In the genomic region with DNA sequence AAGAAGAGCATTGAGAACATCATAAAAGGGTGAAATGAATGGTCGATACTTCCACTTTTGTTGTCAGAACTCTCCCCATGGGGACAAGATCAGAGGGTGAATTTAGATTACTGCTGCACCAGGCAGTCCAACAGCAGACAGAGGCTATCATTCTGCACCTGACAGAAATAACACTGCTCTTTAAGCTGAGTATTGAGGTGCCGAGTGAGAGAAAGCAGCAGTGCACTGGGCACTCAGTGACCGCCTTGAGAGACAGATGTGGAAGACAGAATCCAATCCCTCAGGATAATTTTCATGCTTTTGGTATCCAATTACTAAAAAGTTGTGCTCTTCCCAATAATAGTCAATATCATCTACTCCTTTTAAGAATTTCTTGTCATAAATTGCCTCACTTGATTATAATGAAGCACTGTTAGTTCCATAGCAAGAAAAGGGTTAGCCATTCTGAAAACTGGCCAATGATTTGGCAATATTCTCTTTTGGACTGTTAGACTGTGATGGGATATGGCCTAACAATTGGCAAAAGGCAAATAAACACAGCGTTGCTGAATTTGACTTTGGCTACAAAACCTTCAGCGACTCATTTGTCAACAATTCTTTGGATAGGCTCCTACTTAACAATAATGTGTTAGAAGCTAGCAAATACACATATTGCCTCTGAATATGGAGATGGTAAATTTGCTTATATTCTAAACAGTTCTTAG, we compare ENCODE assay signal across 18 cellular contexts. TPM values are rescaled to one million over a fixed set of nuclear protein-coding genes. Genes with fewer than 3 reads are reported as not detected.
DNase-seq lines count a peak whose midpoint lies in the region; ATAC-seq, FAIRE-seq and TF ChIP-seq lines count a peak whose summit lies in the region.
"Had no signal": no experiment of that assay in that cellular context is flagged by ENCODE, and none has a peak within 500 bp of the region (broad histone marks: within the 10 kb centered on the region; RNA-seq: fewer than 3 reads in every experiment).

No MANE protein-coding gene starts in this region.

- TF ChIP-seq POLR2A in HepG2 (IDR thresholded peaks at IDR 0.05; ENCODE audit: insufficient read depth in 1 of 2, low read depth in 2 of 2, low read length in 2 of 2) (no peak), Peyer's patch (IDR thresholded peaks at IDR 0.05) (no peak)

- no peak for FAIRE-seq in HepG2 (lab: Jason Lieb, UNC)
- FAIRE-seq: colon, small intestine had no signal

- H3K4me1 Mint-ChIP-seq in natural killer cell = no peaks in the 10 kb centered on the region
- H3K4me1 Mint-ChIP-seq: activated B cell treated with CpG ODN at 0.5 μM for 24 hours; activated naive CD8-positive, alpha-beta T cell treated with anti-CD3 and anti-CD28 coated beads, Interleukin-2, amount 10 ng/mL, durations not matched to agents 7 days and 5 days had no signal

- no peak overlapping the region for H2AFZ ChIP-seq in HepG2 (ENCODE audit: low read length)

- H3K36me3 Mint-ChIP-seq in natural killer cell = no peaks in the 10 kb centered on the region
- H3K36me3 Mint-ChIP-seq: activated naive CD8-positive, alpha-beta T cell treated with anti-CD3 and anti-CD28 coated beads, Interleukin-2, amount 10 ng/mL, durations not matched to agents 7 days and 5 days; natural killer cell treated with Interleukin-12 subunit alpha and Interleukin-12 subunit beta and Interleukin-15 and Interleukin-18, amount 100 ng/mL, for 72 hours had no signal

- CTCF ChIA-PET in HepG2 (lab: Yijun Ruan, JAX; ENCODE audit: low intra/inter-chr PET ratio, low total read pairs) = no interaction called here

- H3K4me3 ChIP-seq in liver (ENCODE audit: low read depth in 1 of 3, low read length in 3 of 3) (no peak overlapping the region), HepG2 (replicated peaks in 1 of 3; ENCODE audit: insufficient read depth in 1 of 3, low read depth in 2 of 3, low read length in 3 of 3) (no peak overlapping the region), fibroblast of villous mesenchyme (ENCODE audit: low read depth, low read length) (peak overlapping the region; percentile 88), Peyer's patch (no peak overlapping the region)

- H3K9me3 Mint-ChIP-seq in natural killer cell = no peaks in the 10 kb centered on the region
- H3K9me3 Mint-ChIP-seq: activated B cell treated with CpG ODN at 0.5 μM for 24 hours; activated naive CD8-positive, alpha-beta T cell treated with anti-CD3 and anti-CD28 coated beads, Interleukin-2, amount 10 ng/mL, durations not matched to agents 7 days and 5 days; natural killer cell treated with Interleukin-12 subunit alpha and Interleukin-12 subunit beta and Interleukin-15 and Interleukin-18, amount 100 ng/mL, for 72 hours had no signal

- ATAC-seq in HepG2 (no peak), omental fat pad (ENCODE audit: low FRiP score) (peak; percentile 62), natural killer cell (no peak), GM18519 (IDR thresholded peaks at IDR 0.05; ENCODE audit: low FRiP score, unreplicated experiment) (no peak)
- ATAC-seq: natural killer cell treated with Interleukin-12 subunit alpha and Interleukin-12 subunit beta and Interleukin-15 and Interleukin-18, amount 100 ng/mL, for 72 hours had no signal

- POLR2A ChIA-PET in HepG2 (lab: Yijun Ruan, JAX) = no interaction called here

- H3K27me3 ChIP-seq in liver (ENCODE audit: control insufficient read depth in 4 of 4, insufficient read depth in 4 of 4, low read length in 3 of 4) (no peaks in the 10 kb centered on the region), HepG2 (ENCODE audit: control insufficient read depth in 1 of 2, insufficient read depth in 2 of 2, low read length in 2 of 2) (no peaks in the 10 kb centered on the region), Peyer's patch (no peaks in the 10 kb centered on the region)

- H4K20me1 ChIP-seq in HepG2 (ENCODE audit: insufficient read depth, low read length) = no peaks in the 10 kb centered on the region

- 59% methylated on average over 5 of the region's 5 CpGs for WGBS in liver
- WGBS in HepG2 (ENCODE audit: low lambda C conversion rate) = 0% methylated on average over 5 of the region's 5 CpGs

- H3K9me3 ChIP-seq in liver (ENCODE audit: control insufficient read depth in 4 of 4, low read length in 3 of 4) (no peaks in the 10 kb centered on the region), HepG2 (ENCODE audit: low read length) (no peaks in the 10 kb centered on the region), Peyer's patch (no peaks in the 10 kb centered on the region)

- no peak overlapping the region for H3K27ac Mint-ChIP-seq in natural killer cell
- H3K27ac Mint-ChIP-seq: activated B cell treated with CpG ODN at 0.5 μM for 24 hours; activated naive CD8-positive, alpha-beta T cell treated with anti-CD3 and anti-CD28 coated beads, Interleukin-2, amount 10 ng/mL, durations not matched to agents 7 days and 5 days; natural killer cell treated with Interleukin-12 subunit alpha and Interleukin-12 subunit beta and Interleukin-15 and Interleukin-18, amount 100 ng/mL, for 72 hours had no signal

- intact Hi-C loops in HepG2 (cut with micrococcal nuclease; ENCODE audit: unreplicated experiment) (no loop called here), natural killer cell (cut with micrococcal nuclease) (loop anchor here (5.0 kb wide), 1 partner anchor 211 kb away; no protein-coding TSS in a partner anchor)

- H3K36me3 ChIP-seq in liver (ENCODE audit: control insufficient read depth in 4 of 4, insufficient read depth in 3 of 4, low read depth in 1 of 4, low read length in 3 of 4) (no peaks in the 10 kb centered on the region), HepG2 (replicated peaks in 1 of 2; ENCODE audit: control insufficient read depth in 1 of 2, insufficient read depth in 2 of 2, low read length in 2 of 2) (no peaks in the 10 kb centered on the region), Peyer's patch (no peaks in the 10 kb centered on the region)

- no peak overlapping the region for H3K27ac ChIP-seq in liver (ENCODE audit: low read depth in 1 of 2, low read length in 2 of 2)
- no peak overlapping the region for H3K27ac ChIP-seq in HepG2 (ENCODE audit: extremely low read length, insufficient read depth, low read length)
- peak overlapping the region in 1 of 4 donors; percentile 51 for H3K27ac ChIP-seq in Peyer's patch

- DNase-seq in HepG2 (ENCODE audit: low spot score) (no peak), fibroblast of villous mesenchyme (ENCODE audit: low read depth) (peak; percentile 34), omental fat pad (ENCODE audit: low spot score) (no peak), natural killer cell (no peak), GM10266 (ENCODE audit: extremely low spot score) (no peak), Peyer's patch (no peak)
- DNase-seq: activated B cell treated with CpG ODN at 0.5 μM for 24 hours; activated CD8-positive, alpha-beta memory T cell treated with anti-CD3 and anti-CD28 coated beads, Interleukin-2, amount 50 U/mL, for 48 hours; activated naive CD8-positive, alpha-beta T cell treated with anti-CD3 and anti-CD28 coated beads, Interleukin-2, amount 10 ng/mL, durations not matched to agents 7 days and 5 days; foreskin melanocyte; islet precursor cell; small intestine; substantia nigra had no signal

- peak; percentile 52 to 60 for TF ChIP-seq RAD21 in liver (IDR thresholded peaks at IDR 0.05)
- TF ChIP-seq RAD21 in HepG2 (CRISPR knock-in tag; IDR thresholded peaks at IDR 0.05) = no peak

- no peak overlapping the region for H3K4me3 Mint-ChIP-seq in natural killer cell
- H3K4me3 Mint-ChIP-seq: activated B cell treated with CpG ODN at 0.5 μM for 24 hours; activated naive CD8-positive, alpha-beta T cell treated with anti-CD3 and anti-CD28 coated beads, Interleukin-2, amount 10 ng/mL, durations not matched to agents 7 days and 5 days; natural killer cell treated with Interleukin-12 subunit alpha and Interleukin-12 subunit beta and Interleukin-15 and Interleukin-18, amount 100 ng/mL, for 72 hours had no signal

- BruUV-seq in HepG2 (replicated peaks; lab: Mats Ljungman, UMichigan) = no TSS peak

- no peak overlapping the region for H3K9ac ChIP-seq in liver (ENCODE audit: low read depth in 1 of 2, low read length in 2 of 2)
- no peak overlapping the region for H3K9ac ChIP-seq in HepG2 (ENCODE audit: insufficient read depth, low read depth, low read length)

- in situ Hi-C loops in HepG2 (cut with HindIII; ENCODE audit: extremely low pct_ligation_motif_present, low pct_unique_long_range_greater_than_20kb) = no loop called here

- H3K79me2 ChIP-seq in HepG2 (ENCODE audit: insufficient read depth, low read length) = no peaks in the 10 kb centered on the region

- peaks cover 3 to 7% of the 10 kb centered on the region in 2 donors for H3K27me3 Mint-ChIP-seq in natural killer cell (ENCODE audit: low read depth in 2 of 2)
- H3K27me3 Mint-ChIP-seq: activated B cell treated with CpG ODN at 0.5 μM for 24 hours had no signal

- H3K4me1 ChIP-seq in liver (ENCODE audit: control insufficient read depth in 4 of 4, insufficient read depth in 4 of 4, low read length in 3 of 4) (peaks cover 0 to 10% (median 2%) of the 10 kb centered on the region in 4 donors), HepG2 (ENCODE audit: insufficient read depth, low read length) (no peaks in the 10 kb centered on the region), Peyer's patch (no peaks in the 10 kb centered on the region)

- no peak overlapping the region for H3K4me2 ChIP-seq in HepG2 (ENCODE audit: low read depth, low read length)

- TF ChIP-seq EP300 in HepG2 (IDR thresholded peaks at IDR 0.05; ENCODE audit: low read depth in 2 of 2, low read length in 2 of 2) (no peak), HepG2 (CRISPR knock-in tag; IDR thresholded peaks at IDR 0.05; ENCODE audit: borderline replicate concordance) (no peak)

- no peak for TF ChIP-seq CTCF in liver (IDR thresholded peaks at IDR 0.05; ENCODE audit: low read depth, low read length, missing input control)
- no peak for TF ChIP-seq CTCF in HepG2 (CRISPR knock-in tag; IDR thresholded peaks at IDR 0.05)
- no peak for TF ChIP-seq CTCF in fibroblast of villous mesenchyme (IDR thresholded peaks at IDR 0.05; ENCODE audit: insufficient read depth, low read depth, low read length)
- TF ChIP-seq CTCF in omental fat pad (IDR thresholded peaks at IDR 0.05) = no peak
- TF ChIP-seq CTCF in natural killer cell (IDR thresholded peaks at IDR 0.05) = no peak
- TF ChIP-seq CTCF in GM10266 (IDR thresholded peaks at IDR 0.05; ENCODE audit: control insufficient read depth, insufficient read depth, low read depth, missing control alignments) = no peak
- TF ChIP-seq CTCF in Peyer's patch (IDR thresholded peaks at IDR 0.05) = no peak

RNA-seq across cellular contexts. Expression of a gene that starts 5.5 kb away (rescaled TPM):
- total RNA-seq in liver (under 1 TPM in 1 of 2 donors, not detected in 1; 0.33 TPM), HepG2 (2016; rRNA removed; fragmentation: Illumina TruSeq; extraction: Trizol) (not detected in 2 replicates), fibroblast of villous mesenchyme (75.7 and 369 TPM in 2 replicates), omental fat pad (100 to 1,000 TPM in 2 of 4 donors, 10 to 100 TPM in 2; 77.1 to 127 (median 102) TPM), natural killer cell (not detected), Peyer's patch (10 to 100 TPM in 2 of 4 donors, 1 to 10 TPM in 2; 1.2 to 45.4 (median 10.8) TPM)
- polyA plus RNA-seq in liver (under 1 TPM; 0.13 to 0.62 TPM), HepG2 (2011; rRNA removed) (not detected in 2 replicates)
- total RNA-seq in HepG2 (2016; cell fraction: cytosol; rRNA removed; fragmentation: Illumina TruSeq; extraction: Trizol; ENCODE audit: low read depth) = not detected in 2 replicates
- total RNA-seq in HepG2 (2016; cell fraction: insoluble cytoplasmic fraction; rRNA removed; fragmentation: Illumina TruSeq; extraction: Trizol) = not detected in 2 replicates
- total RNA-seq in HepG2 (2016; cell fraction: membrane; rRNA removed; fragmentation: Illumina TruSeq; extraction: Trizol) = not detected in 2 replicates
- 0.22 TPM in 1 of 2 replicates, not detected in the other for total RNA-seq in HepG2 (2016; cell fraction: nucleus; rRNA removed; fragmentation: Illumina TruSeq; extraction: Trizol)
- not detected in 2 replicates for polyA plus RNA-seq in HepG2 (2011; cell fraction: cytosol; rRNA removed)
- not detected in 2 replicates for polyA plus RNA-seq in HepG2 (2011; cell fraction: nucleus; rRNA removed)
- not detected in 2 replicates for polyA plus RNA-seq in HepG2 (2012)
- not detected in 2 replicates for polyA plus RNA-seq in HepG2 (2016; cell fraction: cytosol; fragmentation: Illumina TruSeq; extraction: Trizol; ENCODE audit: low read depth)
- not detected in 2 replicates for polyA plus RNA-seq in HepG2 (2016; cell fraction: insoluble cytoplasmic fraction; fragmentation: Illumina TruSeq; extraction: Trizol; ENCODE audit: low read depth)
- polyA plus RNA-seq in HepG2 (2016; cell fraction: membrane; fragmentation: Illumina TruSeq; extraction: Trizol; ENCODE audit: low read depth) = not detected in 2 replicates
- not detected in 2 replicates for polyA plus RNA-seq in HepG2 (2016; cell fraction: nucleus; fragmentation: Illumina TruSeq; extraction: Trizol; ENCODE audit: insufficient read depth, low read depth)
- 9.1 TPM in 1 of 2 replicates, not detected in the other for polyA minus RNA-seq in HepG2 (2011; rRNA and poly(A)+ RNA removed; ENCODE audit: low replicate concordance)
- not detected in 2 replicates for polyA minus RNA-seq in HepG2 (2011; cell fraction: cytosol; rRNA and poly(A)+ RNA removed)
- 0.25 TPM in 1 of 2 replicates, not detected in the other for polyA minus RNA-seq in HepG2 (2011; cell fraction: nucleus; rRNA and poly(A)+ RNA removed)
- total RNA-seq: A172; activated naive CD8-positive, alpha-beta T cell treated with anti-CD3 and anti-CD28 coated beads, Interleukin-2, amount 10 ng/mL, durations not matched to agents 7 days and 5 days; natural killer cell treated with Interleukin-12 subunit alpha and Interleukin-12 subunit beta and Interleukin-15 and Interleukin-18, amount 100 ng/mL, for 72 hours had no signal
